9 cellular contexts compared by ENCODE assay signal in genomic region chr15:71088155-71088554, GRCh38.
"Had no signal": no experiment of that assay in that cellular context is flagged by ENCODE, and none has a peak within 500 bp of the region (broad histone marks: within the 10 kb centered on the region; RNA-seq: fewer than 3 reads in every experiment).

No MANE protein-coding gene starts in this region.

- H3K4me3 ChIP-seq: GM23248, GM23338, HAP-1 had no signal

- ATAC-seq: GM23338, HCT116 had no signal

- DNase-seq: GM23248, GOT3, H7, H9, HCEC 1CT, HFFc6 had no signal

- H3K27ac Mint-ChIP-seq: GM23338, H9, HFFc6 had no signal

- H3K4me1 ChIP-seq: HAP-1 had no signal

- H3K27ac ChIP-seq: GM23248 had no signal

- H3K9me3 ChIP-seq: HAP-1 had no signal

- H3K36me3 ChIP-seq: HAP-1 had no signal

- H3K4me3 Mint-ChIP-seq: GM23338, H9, HFFc6 had no signal
